Comparison of ENCODE assay signal across 8 cellular contexts in the genomic region with DNA sequence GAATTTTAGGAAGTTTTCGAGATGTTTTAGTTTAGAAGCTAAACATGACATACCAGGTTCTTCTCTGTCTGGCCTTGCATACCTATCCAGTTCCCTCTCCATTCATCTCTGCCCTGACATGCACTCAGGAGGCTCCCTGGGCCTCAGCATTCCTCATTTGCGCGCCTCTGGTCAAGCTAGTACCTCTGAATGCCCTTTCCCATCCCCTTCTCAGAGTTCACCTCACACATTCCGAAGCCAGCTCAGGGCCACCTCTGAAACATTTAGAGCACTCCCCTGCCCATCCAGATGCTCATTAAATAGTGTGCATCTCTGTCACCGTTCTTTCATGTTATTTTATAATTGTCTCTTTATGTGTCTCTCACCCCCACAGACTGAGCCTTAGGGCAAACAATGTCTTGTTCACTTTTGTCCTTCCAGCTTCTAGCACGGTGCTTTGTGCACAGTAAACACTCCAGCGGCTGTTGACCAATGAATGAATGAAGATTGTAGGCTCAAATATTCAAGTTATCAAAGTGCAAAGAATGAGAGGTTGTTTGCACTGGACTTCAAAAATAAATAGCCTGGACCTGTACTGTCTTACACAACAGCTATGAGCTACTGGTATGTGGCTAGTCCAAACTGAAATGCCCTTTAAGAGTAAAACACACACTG. TPM values are rescaled to one million over a fixed set of nuclear protein-coding genes. Genes with fewer than 3 reads are reported as not detected.
DNase-seq lines count a peak whose midpoint lies in the region; ATAC-seq and TF ChIP-seq lines count a peak whose summit lies in the region.

No MANE protein-coding gene starts in this region.

- peaks cover 24 to 41% (median 34%) of the 10 kb centered on the region in 3 donors for H3K27me3 Mint-ChIP-seq in CD14-positive monocyte (ENCODE audit: low read depth in 3 of 3)

- no peaks in the 10 kb centered on the region for H3K9me3 ChIP-seq in tibial nerve

- TF ChIP-seq CTCF in CD14-positive monocyte (IDR thresholded peaks at IDR 0.05): no peak
- no peak for TF ChIP-seq CTCF in tibial nerve (IDR thresholded peaks at IDR 0.05)
- TF ChIP-seq CTCF in GM13977 (IDR thresholded peaks at IDR 0.05; ENCODE audit: extremely low read depth, insufficient read depth, missing control alignments): no peak

- no peak for TF ChIP-seq POLR2A in tibial nerve (IDR thresholded peaks at IDR 0.05)

- H3K36me3 ChIP-seq in tibial nerve: peaks cover 0 to 4% (median 0%) of the 10 kb centered on the region in 3 donors

- no peak for ATAC-seq in GM21367 (IDR thresholded peaks at IDR 0.05; ENCODE audit: unreplicated experiment)

- no peak for TF ChIP-seq EP300 in tibial nerve (IDR thresholded peaks at IDR 0.05)

- peak overlapping the region; percentile 93 for H3K4me3 Mint-ChIP-seq in CD14-positive monocyte

- no peak overlapping the region for H3K27ac Mint-ChIP-seq in CD14-positive monocyte

- no peaks in the 10 kb centered on the region for H3K36me3 Mint-ChIP-seq in CD14-positive monocyte

- intact Hi-C loops in CD14-positive monocyte (cut with micrococcal nuclease): no loop called here

- H3K27me3 ChIP-seq in tibial nerve: no peaks in the 10 kb centered on the region

- peak overlapping the region in 1 of 4 donors; percentile 86 for H3K4me3 ChIP-seq in tibial nerve

- no peak for DNase-seq in CD14-positive monocyte (ENCODE audit: low spot score)
- DNase-seq in HuH-7 (ENCODE audit: low spot score): peak; percentile 69
- peak; percentile 72 for DNase-seq in medulla oblongata (ENCODE audit: extremely low spot score)
- DNase-seq in tibial nerve (ENCODE audit: low spot score in 2 of 2): no peak
- no peak for DNase-seq in GM13977 (ENCODE audit: low spot score)
- no peak for DNase-seq in stimulated activated naive CD4-positive, alpha-beta T cell (lab: John Stamatoyannopoulos, UW)

- H3K27ac ChIP-seq in angular gyrus (ENCODE audit: low read depth, low read length): peak overlapping the region; percentile 88
- H3K27ac ChIP-seq in tibial nerve: peak overlapping the region in 1 of 4 donors; percentile 86

- H3K9me3 Mint-ChIP-seq in CD14-positive monocyte: peaks cover 0 to 5% (median 0%) of the 10 kb centered on the region in 7 donors

- in situ Hi-C loops in GM13977 (cut with MboI; ENCODE audit: low pct_unique_long_range_greater_than_20kb, low sequenced_read_pairs, unreplicated experiment): no loop called here

- peaks cover 0 to 37% (median 16%) of the 10 kb centered on the region in 4 donors for H3K4me1 ChIP-seq in tibial nerve

- H3K4me1 Mint-ChIP-seq in CD14-positive monocyte: peaks cover 47% of the 10 kb centered on the region

- WGBS in tibial nerve, 2 donors: 65 to 75% methylated on average over 7 of the region's 7 CpGs

RNA-seq across cellular contexts. Expression of a gene that starts 1.2 kb away (rescaled TPM):
- 1 to 10 TPM; 3.0 to 3.5 TPM for polyA plus RNA-seq in CD14-positive monocyte
- total RNA-seq in tibial nerve: 100 to 1,000 TPM; 148 to 231 (median 219) TPM

Comparison
In these comparisons a context has a peak if more than half of its experiments do, and no peak if none do; other contexts are left out.
1. DNase-seq: peak in HuH-7 (single experiment) and medulla oblongata (single experiment); none in CD14-positive monocyte (single experiment), tibial nerve (0 of 2), GM13977 (single experiment) and stimulated activated naive CD4-positive, alpha-beta T cell (0 of 6).